Comparison of ENCODE assay signal across 9 cellular contexts in genomic region chr15:48974865-48975264, GRCh38. TPM values are rescaled to one million over a fixed set of nuclear protein-coding genes. Genes with fewer than 3 reads are reported as not detected.
A peak's percentile ranks its signal among the peaks of the same experiment; 100 is the strongest.
DNase-seq lines count a peak whose midpoint lies in the region; ATAC-seq and TF ChIP-seq lines count a peak whose summit lies in the region.
"Had no signal": no experiment of that assay in that cellular context is flagged by ENCODE, and none has a peak within 500 bp of the region (broad histone marks: within the 10 kb centered on the region; RNA-seq: fewer than 3 reads in every experiment).

No MANE protein-coding gene starts in this region.

- H3K27ac ChIP-seq in layer of hippocampus (ENCODE audit: low read depth, low read length) (peak overlapping the region; percentile 91), upper lobe of right lung (no peak overlapping the region)

- H3K4me1 Mint-ChIP-seq in stimulated activated naive CD8-positive, alpha-beta T cell treated with anti-CD3 and anti-CD28 coated beads, Interleukin-15, Interleukin-2, amounts not matched to agents 100 ng/mL and 50 ng/mL, for 24 hours (ENCODE audit: low read depth), result peaks cover 16% of the 10 kb centered on the region

- no peak for ATAC-seq in stimulated activated naive CD8-positive, alpha-beta T cell treated with anti-CD3 and anti-CD28 coated beads, Interleukin-15, Interleukin-2, amounts not matched to agents 100 U/mL and 50 U/mL, for 24 hours
- ATAC-seq in upper lobe of right lung, result no peak

- peak overlapping the region; percentile 54 for H3K4me3 Mint-ChIP-seq in stimulated activated naive CD8-positive, alpha-beta T cell treated with anti-CD3 and anti-CD28 coated beads, Interleukin-15, Interleukin-2, amounts not matched to agents 100 ng/mL and 50 ng/mL, for 24 hours

- H3K9me3 ChIP-seq in adipocyte (ENCODE audit: control insufficient read depth, low read length) (peaks cover 3% of the 10 kb centered on the region), upper lobe of right lung (no peaks in the 10 kb centered on the region)
- H3K9me3 ChIP-seq: body of pancreas had no signal

- H3K9me3 Mint-ChIP-seq in stimulated activated naive CD8-positive, alpha-beta T cell treated with anti-CD3 and anti-CD28 coated beads, Interleukin-15, Interleukin-2, amounts not matched to agents 100 ng/mL and 50 ng/mL, for 24 hours, result no peaks in the 10 kb centered on the region

- H3K36me3 ChIP-seq in adipocyte (ENCODE audit: control insufficient read depth, insufficient read depth, low read length, severe bottlenecking), result no peaks in the 10 kb centered on the region
- no peaks in the 10 kb centered on the region for H3K36me3 ChIP-seq in upper lobe of right lung

- peak overlapping the region; percentile 22 for H3K27ac Mint-ChIP-seq in stimulated activated naive CD8-positive, alpha-beta T cell treated with anti-CD3 and anti-CD28 coated beads, Interleukin-15, Interleukin-2, amounts not matched to agents 100 ng/mL and 50 ng/mL, for 24 hours

- intact Hi-C loops in upper lobe of right lung (cut with DNase I), result no loop called here

- peaks cover 13% of the 10 kb centered on the region for H3K4me1 ChIP-seq in adipocyte (ENCODE audit: control insufficient read depth, insufficient read depth, low read length)
- peaks cover 6% of the 10 kb centered on the region for H3K4me1 ChIP-seq in upper lobe of right lung

- DNase-seq in stimulated activated naive CD8-positive, alpha-beta T cell treated with anti-CD3 and anti-CD28 coated beads, Interleukin-15, Interleukin-2, amounts not matched to agents 100 U/mL and 50 U/mL, for 24 hours, result no peak
- DNase-seq in adipocyte (ENCODE audit: low read depth), result no peak
- DNase-seq in kidney tubule cell (ENCODE audit: low spot score), result no peak
- no peak for DNase-seq in NCI-H748 treated with DMSO at 0.1 percent for 48 hours (lab: John Stamatoyannopoulos, UW)
- DNase-seq in upper lobe of right lung, result no peak
- no peak for DNase-seq in NCI-H1930 (lab: John Stamatoyannopoulos, UW)

- H3K27me3 ChIP-seq in adipocyte (replicated peaks; ENCODE audit: control insufficient read depth, insufficient read depth, low read length), result peaks cover 6% of the 10 kb centered on the region
- no peaks in the 10 kb centered on the region for H3K27me3 ChIP-seq in layer of hippocampus (ENCODE audit: control insufficient read depth, insufficient read depth, low read length)
- H3K27me3 ChIP-seq in upper lobe of right lung, result no peaks in the 10 kb centered on the region
- H3K27me3 ChIP-seq: body of pancreas had no signal

- H3K9ac ChIP-seq in adipocyte (ENCODE audit: low read length), result peak overlapping the region; percentile 90

- no peaks in the 10 kb centered on the region for H3K36me3 Mint-ChIP-seq in stimulated activated naive CD8-positive, alpha-beta T cell treated with anti-CD3 and anti-CD28 coated beads, Interleukin-15, Interleukin-2, amounts not matched to agents 100 ng/mL and 50 ng/mL, for 24 hours (ENCODE audit: low read depth)

- no peak for TF ChIP-seq CTCF in upper lobe of right lung (IDR thresholded peaks at IDR 0.05)

- H3K27me3 Mint-ChIP-seq in stimulated activated naive CD8-positive, alpha-beta T cell treated with anti-CD3 and anti-CD28 coated beads, Interleukin-15, Interleukin-2, amounts not matched to agents 100 ng/mL and 50 ng/mL, for 24 hours, result peaks cover 30% of the 10 kb centered on the region

- H3K4me3 ChIP-seq in adipocyte (ENCODE audit: low read length), result peak overlapping the region; percentile 79
- no peak overlapping the region for H3K4me3 ChIP-seq in upper lobe of right lung

RNA-seq across cellular contexts. Expression of gene SHC4, which starts 11.1 kb away (rescaled TPM):
- total RNA-seq in upper lobe of right lung, result 0.32 TPM
